9 cellular contexts compared by ENCODE assay signal in genomic region chr15:37981781-37982180, GRCh38. TPM values are rescaled to one million over a fixed set of nuclear protein-coding genes. Genes with fewer than 3 reads are reported as not detected.
A peak's percentile ranks its signal among the peaks of the same experiment; 100 is the strongest.
DNase-seq lines count a peak whose midpoint lies in the region; ATAC-seq and TF ChIP-seq lines count a peak whose summit lies in the region.
"Had no signal": no experiment of that assay in that cellular context is flagged by ENCODE, and none has a peak within 500 bp of the region (broad histone marks: within the 10 kb centered on the region; RNA-seq: fewer than 3 reads in every experiment).

No MANE protein-coding gene starts in this region.

- H3K9me3 ChIP-seq in adipocyte (ENCODE audit: control insufficient read depth, low read length) (no peaks in the 10 kb centered on the region), left lung (no peaks in the 10 kb centered on the region), uterus (no peaks in the 10 kb centered on the region)

- H3K27ac ChIP-seq in left lung, result no peak overlapping the region
- H3K27ac ChIP-seq in uterus, result peak overlapping the region in 1 of 2 donors; percentile 25

- DNase-seq in Caki2 (ENCODE audit: low read depth), result peak; percentile 11
- DNase-seq in KBM-7, result peak; percentile 37
- peak; percentile 29 for DNase-seq in adipocyte (ENCODE audit: low read depth)
- no peak for DNase-seq in left lung
- DNase-seq in uterus, result no peak
- no peak for DNase-seq in activated naive CD8-positive, alpha-beta T cell treated with anti-CD3 and anti-CD28 coated beads for 36 hours
- DNase-seq: stimulated activated CD4-positive, alpha-beta T cell treated with anti-CD3 and anti-CD28 coated beads, Interleukin-1b, Interleukin-23, amount 100 ng/mL, for 48 hours had no signal

- H3K4me3 ChIP-seq in adipocyte (ENCODE audit: low read length), result no peak overlapping the region
- H3K4me3 ChIP-seq in left lung, result no peak overlapping the region
- no peak overlapping the region for H3K4me3 ChIP-seq in uterus

- ATAC-seq in left lung (peak; percentile 69), HG03432 (IDR thresholded peaks at IDR 0.05; ENCODE audit: unreplicated experiment) (no peak), GM21723 (IDR thresholded peaks at IDR 0.05; ENCODE audit: unreplicated experiment) (no peak)

- peak in 1 of 2 donors; percentile 20 for TF ChIP-seq CTCF in left lung (IDR thresholded peaks at IDR 0.05)
- peak in 1 of 4 experiments; percentile 19 for TF ChIP-seq CTCF in uterus (IDR thresholded peaks at IDR 0.05)

- H3K4me1 ChIP-seq in adipocyte (ENCODE audit: control insufficient read depth, insufficient read depth, low read length) (no peaks in the 10 kb centered on the region), left lung (no peaks in the 10 kb centered on the region), uterus (no peaks in the 10 kb centered on the region)

- TF ChIP-seq POLR2A in uterus (IDR thresholded peaks at IDR 0.05), result no peak

- no peaks in the 10 kb centered on the region for H3K9me3 Mint-ChIP-seq in activated naive CD8-positive, alpha-beta T cell treated with anti-CD3 and anti-CD28 coated beads for 36 hours

- H3K27me3 ChIP-seq in adipocyte (replicated peaks; ENCODE audit: control insufficient read depth, insufficient read depth, low read length) (no peaks in the 10 kb centered on the region), left lung (no peaks in the 10 kb centered on the region), uterus (no peaks in the 10 kb centered on the region)

- no peak overlapping the region for H3K27ac Mint-ChIP-seq in activated naive CD8-positive, alpha-beta T cell treated with anti-CD3 and anti-CD28 coated beads for 36 hours

- no peaks in the 10 kb centered on the region for H3K4me1 Mint-ChIP-seq in activated naive CD8-positive, alpha-beta T cell treated with anti-CD3 and anti-CD28 coated beads for 36 hours

- H3K27me3 Mint-ChIP-seq in activated naive CD8-positive, alpha-beta T cell treated with anti-CD3 and anti-CD28 coated beads for 36 hours, result peaks cover 4% of the 10 kb centered on the region

- H3K36me3 ChIP-seq in adipocyte (ENCODE audit: control insufficient read depth, insufficient read depth, low read length, severe bottlenecking) (no peaks in the 10 kb centered on the region), left lung (no peaks in the 10 kb centered on the region), uterus (no peaks in the 10 kb centered on the region)

- in situ Hi-C loops in Caki2 (cut with HindIII; ENCODE audit: low pct_unique_long_range_greater_than_20kb, low sequenced_read_pairs) (no loop called here), KBM-7 (cut with MboI; ENCODE audit: low pct_unique_long_range_greater_than_20kb, low sequenced_read_pairs) (loop anchor here (25.0 kb wide), 1 partner anchor 731 kb away; no protein-coding TSS in a partner anchor)

- intact Hi-C loops in left lung (cut with DNase I) (no loop called here), uterus (cut with DNase I; ENCODE audit: low total_unique reads) (no loop called here)

- H3K9ac ChIP-seq in adipocyte (ENCODE audit: low read length), result no peak overlapping the region

- H3K4me3 Mint-ChIP-seq in activated naive CD8-positive, alpha-beta T cell treated with anti-CD3 and anti-CD28 coated beads for 36 hours, result no peak overlapping the region

- no peaks in the 10 kb centered on the region for H3K36me3 Mint-ChIP-seq in activated naive CD8-positive, alpha-beta T cell treated with anti-CD3 and anti-CD28 coated beads for 36 hours

RNA-seq across cellular contexts. Expression of gene TMCO5A, which starts 47.3 kb away (rescaled TPM):
- not detected in 2 replicates for total RNA-seq in Caki2 (2014; rRNA removed; shearing (Covaris generic); ENCODE audit: low replicate concordance)
- total RNA-seq in left lung (not detected), uterus (not detected)
- not detected for total RNA-seq in activated naive CD8-positive, alpha-beta T cell treated with anti-CD3 and anti-CD28 coated beads for 36 hours

Comparison
In these comparisons a context has a peak if more than half of its experiments do, and no peak if none do; other contexts are left out.
1. DNase-seq: peak in Caki2 (single experiment), KBM-7 (single experiment) and adipocyte (single experiment); none in left lung (0 of 2), uterus (0 of 2) and activated naive CD8-positive, alpha-beta T cell treated with anti-CD3 and anti-CD28 coated beads for 36 hours (single experiment).